ENCODE assay signal across 8 cellular contexts in the genomic region with DNA sequence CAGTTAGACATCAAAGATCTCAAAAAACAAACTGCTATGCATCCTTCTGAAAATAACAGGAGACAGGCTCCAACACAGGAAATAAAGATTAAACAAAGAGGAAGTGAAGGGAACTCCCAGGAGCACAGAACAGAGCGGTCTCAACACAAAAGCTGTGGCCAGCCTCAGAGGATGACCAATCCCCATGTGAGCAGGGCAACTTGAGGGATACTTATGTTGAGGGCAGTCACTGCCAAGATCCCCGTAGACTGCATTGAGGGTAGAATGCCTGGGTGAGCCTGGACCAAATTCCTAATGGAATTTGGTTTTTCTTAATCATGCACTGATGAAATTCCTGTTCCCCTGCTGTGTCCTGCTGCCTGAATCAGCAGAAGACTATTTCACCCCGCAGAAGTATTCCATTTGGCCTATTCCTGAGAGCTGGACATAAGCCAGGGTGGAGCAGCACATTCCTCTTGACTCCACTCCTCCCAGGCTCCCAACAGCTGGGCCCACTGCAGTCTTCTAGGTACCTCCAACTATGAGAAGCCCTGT. TPM values are rescaled to one million over a fixed set of nuclear protein-coding genes. Genes with fewer than 3 reads are reported as not detected.
DNase-seq lines count a peak whose midpoint lies in the region; ATAC-seq and TF ChIP-seq lines count a peak whose summit lies in the region.

No MANE protein-coding gene starts in this region.

- peaks cover 6% of the 10 kb centered on the region; the same call in 1 of the 2 replicates for H3K4me1 ChIP-seq in H9 (ENCODE audit: insufficient read depth, low read length)

- H2AK5ac ChIP-seq in H9 (ENCODE audit: insufficient read length, low read length), result no peak overlapping the region

- no peak overlapping the region for H2BK12ac ChIP-seq in H9 (ENCODE audit: insufficient read length, low read depth, low read length)

- no peak overlapping the region for H2AFZ ChIP-seq in H9 (ENCODE audit: low read length)

- no peak overlapping the region for H3K4me2 ChIP-seq in H9 (ENCODE audit: insufficient read depth, insufficient read length, low read length)

- no peak for TF ChIP-seq CTCF in H9 (conservative IDR thresholded peaks at IDR 0.05)

- 0 out of 2 replicates have a peak, but pooled peaks cover 3% of the 10 kb centered on the region for H3K79me2 ChIP-seq in H9 (ENCODE audit: insufficient read depth, low read length)

- H3K27me3 Mint-ChIP-seq in natural killer cell treated with Interleukin-12 subunit alpha and Interleukin-12 subunit beta and Interleukin-15 and Interleukin-18, amount 100 ng/mL, for 72 hours, result no peaks in the 10 kb centered on the region
- H3K27me3 Mint-ChIP-seq in H9 (ENCODE audit: low read depth), result peaks cover 2% of the 10 kb centered on the region; the same call in 1 of the 2 replicates

- no peak for TF ChIP-seq POLR2A in erythroblast (IDR thresholded peaks at IDR 0.05; ENCODE audit: low read length)

- H4K20me1 ChIP-seq in H9 (ENCODE audit: control insufficient read depth, insufficient read depth, insufficient read length), result no peaks in the 10 kb centered on the region

- H3K56ac ChIP-seq in H9 (ENCODE audit: insufficient read length, low read depth, low read length), result no peak overlapping the region

- H2BK120ac ChIP-seq in H9 (ENCODE audit: low read depth, low read length, poor library complexity, severe bottlenecking), result no peak overlapping the region

- no CpG with 5 or more reads among the region's 3 CpGs for WGBS in H9 (ENCODE audit: extremely low coverage, insufficient read length, low lambda C conversion rate)

- H3K27ac Mint-ChIP-seq in natural killer cell treated with Interleukin-12 subunit alpha and Interleukin-12 subunit beta and Interleukin-15 and Interleukin-18, amount 100 ng/mL, for 72 hours, result peak overlapping the region; percentile 57 to 91
- peak overlapping the region in 1 of 3 experiments; percentile 87; a peak in 3 of 7 replicates for H3K27ac Mint-ChIP-seq in H9

- H3K4me3 Mint-ChIP-seq in natural killer cell treated with Interleukin-12 subunit alpha and Interleukin-12 subunit beta and Interleukin-15 and Interleukin-18, amount 100 ng/mL, for 72 hours, result peak overlapping the region; percentile 55
- H3K4me3 Mint-ChIP-seq in H9, result no peak overlapping the region

- no peaks in the 10 kb centered on the region for H3K79me1 ChIP-seq in H9 (ENCODE audit: insufficient read depth, low read depth, low read length, poor library complexity, severe bottlenecking)

- H2BK15ac ChIP-seq in H9 (ENCODE audit: low read depth, low read length), result no peak overlapping the region

- no peak overlapping the region for H3K23ac ChIP-seq in H9 (ENCODE audit: insufficient read length, low read depth, low read length)

- H3K23me2 ChIP-seq in H9 (ENCODE audit: insufficient read length, low read depth, low read length, poor library complexity, severe bottlenecking), result no peaks in the 10 kb centered on the region

- no peak overlapping the region for H3K9ac ChIP-seq in H9 (ENCODE audit: extremely low read depth, insufficient read length, low read length)

- no peak overlapping the region for H3T11ph ChIP-seq in H9 (ENCODE audit: low read length)

- no peak overlapping the region for H3K14ac ChIP-seq in H9 (ENCODE audit: insufficient read depth, low read length)

- no peak overlapping the region for H4K8ac ChIP-seq in H9 (replicated peaks; ENCODE audit: insufficient read length, low read depth, low read length)

- H3K9me3 Mint-ChIP-seq in natural killer cell treated with Interleukin-12 subunit alpha and Interleukin-12 subunit beta and Interleukin-15 and Interleukin-18, amount 100 ng/mL, for 72 hours, result no peaks in the 10 kb centered on the region
- H3K9me3 Mint-ChIP-seq in H9, result no peaks in the 10 kb centered on the region

- H3K36me3 Mint-ChIP-seq in natural killer cell treated with Interleukin-12 subunit alpha and Interleukin-12 subunit beta and Interleukin-15 and Interleukin-18, amount 100 ng/mL, for 72 hours, result no peaks in the 10 kb centered on the region
- H3K36me3 Mint-ChIP-seq in H9 (ENCODE audit: insufficient read depth in 1 of 3, low read depth in 3 of 3), result no peaks in the 10 kb centered on the region

- H2BK20ac ChIP-seq in H9 (ENCODE audit: low read depth, low read length, poor library complexity, severe bottlenecking), result no peak overlapping the region

- H3K18ac ChIP-seq in H9 (ENCODE audit: insufficient read length, low read depth, low read length), result no peak overlapping the region

- no peak overlapping the region for H3K27ac ChIP-seq in H9 (ENCODE audit: insufficient read length, low read depth, low read length)

- H2BK5ac ChIP-seq in H9 (ENCODE audit: insufficient read length, low read length), result no peak overlapping the region

- no peak overlapping the region for H4K91ac ChIP-seq in H9 (ENCODE audit: insufficient read length, low read depth, low read length)

- no peaks in the 10 kb centered on the region for H3K9me3 ChIP-seq in H9 (ENCODE audit: control insufficient read depth, low read depth, low read length)

- DNase-seq in GM03348 (ENCODE audit: low spot score) (peak; percentile 89), RKO (ENCODE audit: low spot score) (peak; percentile 77), H9 (no peak), erythroblast (lab: John Stamatoyannopoulos, UW) (no peak), NCI-H1048 (lab: John Stamatoyannopoulos, UW) (no peak)
- DNase-seq in natural killer cell treated with Interleukin-12 subunit alpha and Interleukin-12 subunit beta and Interleukin-15 and Interleukin-18, amount 100 ng/mL, for 72 hours (ENCODE audit: low spot score), result no peak

- ATAC-seq in esophagus mucosa (peak; percentile 36), HG03280 (IDR thresholded peaks at IDR 0.05; ENCODE audit: unreplicated experiment) (no peak)
- ATAC-seq in natural killer cell treated with Interleukin-12 subunit alpha and Interleukin-12 subunit beta and Interleukin-15 and Interleukin-18, amount 100 ng/mL, for 72 hours, result peak; percentile 54 to 66

- no peaks in the 10 kb centered on the region for H3K27me3 ChIP-seq in H9 (ENCODE audit: insufficient read depth, low read length)

- no peak overlapping the region for H4K5ac ChIP-seq in H9 (ENCODE audit: insufficient read length, low read depth, low read length)

- H3K4ac ChIP-seq in H9 (ENCODE audit: low read depth, low read length), result no peak overlapping the region

- peaks cover 82 to 91% of the 10 kb centered on the region in 2 donors for H3K4me1 Mint-ChIP-seq in natural killer cell treated with Interleukin-12 subunit alpha and Interleukin-12 subunit beta and Interleukin-15 and Interleukin-18, amount 100 ng/mL, for 72 hours (ENCODE audit: low read depth in 2 of 2)
- peaks cover 15 to 19% of the 10 kb centered on the region in 2 experiments for H3K4me1 Mint-ChIP-seq in H9

RNA-seq across cellular contexts. Expression of a gene that starts 49.0 kb away (rescaled TPM):
- total RNA-seq in esophagus mucosa (49.0 TPM), H9 (2021) (11.0 and 12.8 TPM in 2 replicates)
- total RNA-seq in natural killer cell treated with Interleukin-12 subunit alpha and Interleukin-12 subunit beta and Interleukin-15 and Interleukin-18, amount 100 ng/mL, for 72 hours, result 100 to 1,000 TPM; 132 to 198 TPM

Comparison
In these comparisons a context has a peak if more than half of its experiments do, and no peak if none do; other contexts are left out.
1. DNase-seq: peak in GM03348 (single experiment) and RKO (single experiment); none in natural killer cell treated with Interleukin-12 subunit alpha and Interleukin-12 subunit beta and Interleukin-15 and Interleukin-18, amount 100 ng/mL, for 72 hours (single experiment), H9 (single experiment), erythroblast (0 of 2) and NCI-H1048 (single experiment).